21 cellular contexts compared by ENCODE assay signal in genomic region chr5:10253390-10253789, GRCh38. TPM values are rescaled to one million over a fixed set of nuclear protein-coding genes. Genes with fewer than 3 reads are reported as not detected.
DNase-seq lines count a peak whose midpoint lies in the region; ATAC-seq and TF ChIP-seq lines count a peak whose summit lies in the region.
"Had no signal": no experiment of that assay in that cellular context is flagged by ENCODE, and none has a peak within 500 bp of the region (broad histone marks: within the 10 kb centered on the region; RNA-seq: fewer than 3 reads in every experiment).

No MANE protein-coding gene starts in this region.

- TF ChIP-seq RAD21 in neural cell (conservative IDR thresholded peaks at IDR 0.05): no peak

- peak overlapping the region; percentile 34 for H3K4me3 Mint-ChIP-seq in activated CD8-positive, alpha-beta T cell treated with anti-CD3 and anti-CD28 coated beads for 36 hours
- H3K4me3 Mint-ChIP-seq in activated CD8-positive, alpha-beta T cell treated with anti-CD3 and anti-CD28 coated beads, Interleukin-2, amount 10 ng/mL, durations not matched to agents 7 days and 5 days: no peak overlapping the region
- no peak overlapping the region for H3K4me3 Mint-ChIP-seq in GM23338
- peak overlapping the region; percentile 30 for H3K4me3 Mint-ChIP-seq in activated T-helper 1 cell treated with anti-CD3 and anti-CD28 coated beads, Interleukin-12 subunit alpha, Interleukin-12 subunit beta, Interleukin-2, Interleukin-4 antibody, amounts not matched to agents 30 ng/mL and 10 ng/mL and 1 ng/mL, durations not matched to agents 14 hours and 24 hours and 36 hours

- H3K9me2 ChIP-seq in GM23338 (ENCODE audit: insufficient read depth): no peaks in the 10 kb centered on the region
- no peaks in the 10 kb centered on the region for H3K9me2 ChIP-seq in neural cell (ENCODE audit: insufficient read depth, low read length)

- H3K36me3 Mint-ChIP-seq in activated CD8-positive, alpha-beta T cell treated with anti-CD3 and anti-CD28 coated beads for 36 hours (ENCODE audit: low read depth): peaks cover 61% of the 10 kb centered on the region
- H3K36me3 Mint-ChIP-seq in activated CD8-positive, alpha-beta T cell treated with anti-CD3 and anti-CD28 coated beads, Interleukin-2, amount 10 ng/mL, durations not matched to agents 7 days and 5 days (ENCODE audit: low read depth): peaks cover 66% of the 10 kb centered on the region
- H3K36me3 Mint-ChIP-seq in GM23338 (ENCODE audit: low read depth): peaks cover 77% of the 10 kb centered on the region
- peaks cover 48% of the 10 kb centered on the region for H3K36me3 Mint-ChIP-seq in activated T-helper 1 cell treated with anti-CD3 and anti-CD28 coated beads, Interleukin-12 subunit alpha, Interleukin-12 subunit beta, Interleukin-2, Interleukin-4 antibody, amounts not matched to agents 30 ng/mL and 10 ng/mL and 1 ng/mL, durations not matched to agents 14 hours and 24 hours and 36 hours (ENCODE audit: low read depth)

- no peaks in the 10 kb centered on the region for H3K27me3 Mint-ChIP-seq in activated CD8-positive, alpha-beta T cell treated with anti-CD3 and anti-CD28 coated beads for 36 hours
- H3K27me3 Mint-ChIP-seq in activated CD8-positive, alpha-beta T cell treated with anti-CD3 and anti-CD28 coated beads, Interleukin-2, amount 10 ng/mL, durations not matched to agents 7 days and 5 days (ENCODE audit: low read depth): no peaks in the 10 kb centered on the region
- peaks cover 7% of the 10 kb centered on the region for H3K27me3 Mint-ChIP-seq in GM23338 (ENCODE audit: insufficient read depth, low read depth, poor library complexity)
- no peaks in the 10 kb centered on the region for H3K27me3 Mint-ChIP-seq in activated T-helper 1 cell treated with anti-CD3 and anti-CD28 coated beads, Interleukin-12 subunit alpha, Interleukin-12 subunit beta, Interleukin-2, Interleukin-4 antibody, amounts not matched to agents 30 ng/mL and 10 ng/mL and 1 ng/mL, durations not matched to agents 14 hours and 24 hours and 36 hours (ENCODE audit: insufficient read depth)

- H3K27me3 ChIP-seq in GM23338 (ENCODE audit: insufficient read depth) (no peaks in the 10 kb centered on the region), neural cell (ENCODE audit: insufficient read depth, low read depth, low read length) (no peaks in the 10 kb centered on the region)
- H3K27me3 ChIP-seq: neutrophil, upper lobe of left lung had no signal

- H3K27ac ChIP-seq in GM23338 (ENCODE audit: low read depth) (0 out of 2 replicates have a peak overlapping the region, but pooled peaks have one; percentile 11), neural cell (ENCODE audit: low read length) (no peak overlapping the region)
- H3K27ac ChIP-seq: coronary artery, neutrophil, upper lobe of left lung had no signal

- H2AFZ ChIP-seq in GM23338 (no peak overlapping the region), neural cell (ENCODE audit: low read depth, low read length) (no peak overlapping the region)

- no peak overlapping the region for H3K4me3 ChIP-seq in GM23338
- peak overlapping the region; percentile 7 for H3K4me3 ChIP-seq in neural cell (ENCODE audit: low read length)
- H3K4me3 ChIP-seq: coronary artery, smooth muscle cell, upper lobe of left lung had no signal

- no peak for TF ChIP-seq EP300 in neural cell (conservative IDR thresholded peaks at IDR 0.05; ENCODE audit: poor library complexity, severe bottlenecking)

- intact Hi-C loops in activated CD8-positive, alpha-beta T cell treated with anti-CD3 and anti-CD28 coated beads for 36 hours (cut with micrococcal nuclease): loop anchor here (5.0 kb wide), 1 partner anchor 99 kb away; the partner anchor contains the start of gene MARCHF6
- intact Hi-C loops in activated T-helper 1 cell treated with anti-CD3 and anti-CD28 coated beads, Interleukin-12 subunit alpha, Interleukin-12 subunit beta, Interleukin-2, Interleukin-4 antibody, amounts not matched to agents 30 ng/mL and 10 ng/mL and 1 ng/mL, durations not matched to agents 14 hours and 24 hours and 36 hours (cut with micrococcal nuclease): loop anchor here (10.0 kb wide), 1 partner anchor 1799 kb away; no protein-coding TSS in a partner anchor

- peaks cover 60% of the 10 kb centered on the region for H3K4me1 Mint-ChIP-seq in activated CD8-positive, alpha-beta T cell treated with anti-CD3 and anti-CD28 coated beads for 36 hours (ENCODE audit: low read depth)
- peaks cover 49% of the 10 kb centered on the region for H3K4me1 Mint-ChIP-seq in activated CD8-positive, alpha-beta T cell treated with anti-CD3 and anti-CD28 coated beads, Interleukin-2, amount 10 ng/mL, durations not matched to agents 7 days and 5 days (ENCODE audit: low read depth)
- peaks cover 22% of the 10 kb centered on the region for H3K4me1 Mint-ChIP-seq in GM23338
- H3K4me1 Mint-ChIP-seq in activated T-helper 1 cell treated with anti-CD3 and anti-CD28 coated beads, Interleukin-12 subunit alpha, Interleukin-12 subunit beta, Interleukin-2, Interleukin-4 antibody, amounts not matched to agents 30 ng/mL and 10 ng/mL and 1 ng/mL, durations not matched to agents 14 hours and 24 hours and 36 hours (ENCODE audit: low read depth): peaks cover 51% of the 10 kb centered on the region

- H3K79me2 ChIP-seq in GM23338 (replicated peaks; ENCODE audit: insufficient read depth) (peaks cover 92% of the 10 kb centered on the region), neural cell (replicated peaks; ENCODE audit: insufficient read depth, low read length) (peaks cover 48% of the 10 kb centered on the region)

- no peak overlapping the region for H3K9ac ChIP-seq in neural cell (ENCODE audit: low read length)

- no peaks in the 10 kb centered on the region for H3K9me3 ChIP-seq in neural cell (ENCODE audit: low read length)
- H3K9me3 ChIP-seq: neutrophil, upper lobe of left lung had no signal

- in situ Hi-C loops in G401 (cut with HindIII; ENCODE audit: low sequenced_read_pairs): no loop called here

- H3K4me1 ChIP-seq in GM23338 (ENCODE audit: insufficient read depth): peaks cover 16% of the 10 kb centered on the region

- H3K4me2 ChIP-seq in GM23338 (no peak overlapping the region), neural cell (ENCODE audit: low read length) (no peak overlapping the region)
- H3K4me2 ChIP-seq: smooth muscle cell had no signal

- H3F3A ChIP-seq in GM23338 (replicated peaks; ENCODE audit: low read depth): peaks cover 10% of the 10 kb centered on the region; the same call in 1 of the 2 replicates
- H3F3A ChIP-seq in neural cell (ENCODE audit: insufficient read depth, low read length, poor library complexity, severe bottlenecking): no peaks in the 10 kb centered on the region

- no peaks in the 10 kb centered on the region for H3K9me3 Mint-ChIP-seq in activated CD8-positive, alpha-beta T cell treated with anti-CD3 and anti-CD28 coated beads for 36 hours
- H3K9me3 Mint-ChIP-seq in activated CD8-positive, alpha-beta T cell treated with anti-CD3 and anti-CD28 coated beads, Interleukin-2, amount 10 ng/mL, durations not matched to agents 7 days and 5 days (ENCODE audit: insufficient read depth): no peaks in the 10 kb centered on the region
- no peaks in the 10 kb centered on the region; the same call in 2 of the 3 replicates for H3K9me3 Mint-ChIP-seq in GM23338
- H3K9me3 Mint-ChIP-seq in activated T-helper 1 cell treated with anti-CD3 and anti-CD28 coated beads, Interleukin-12 subunit alpha, Interleukin-12 subunit beta, Interleukin-2, Interleukin-4 antibody, amounts not matched to agents 30 ng/mL and 10 ng/mL and 1 ng/mL, durations not matched to agents 14 hours and 24 hours and 36 hours: no peaks in the 10 kb centered on the region
- H3K9me3 Mint-ChIP-seq: IgD-negative memory B cell had no signal

- POLR2A ChIA-PET in activated CD8-positive, alpha-beta T cell treated with anti-CD3 and anti-CD28 coated beads for 36 hours (lab: Charles Lee): interaction anchor here (0.6 to 1.5 kb wide), 2 partner anchors 9 to 21 kb away, joined by 3 to 5 read pairs; no protein-coding TSS in a partner anchor
- POLR2A ChIA-PET in activated CD8-positive, alpha-beta T cell treated with anti-CD3 and anti-CD28 coated beads, Interleukin-2, amount 10 ng/mL, durations not matched to agents 7 days and 5 days (lab: Charles Lee): interaction anchor here (0.7 kb wide), 1 partner anchor 204 kb away, joined by 3 read pairs; no protein-coding TSS in a partner anchor

- peak overlapping the region; percentile 81 for H3K27ac Mint-ChIP-seq in activated CD8-positive, alpha-beta T cell treated with anti-CD3 and anti-CD28 coated beads for 36 hours
- no peak overlapping the region for H3K27ac Mint-ChIP-seq in activated CD8-positive, alpha-beta T cell treated with anti-CD3 and anti-CD28 coated beads, Interleukin-2, amount 10 ng/mL, durations not matched to agents 7 days and 5 days
- no peak overlapping the region for H3K27ac Mint-ChIP-seq in GM23338
- H3K27ac Mint-ChIP-seq in activated T-helper 1 cell treated with anti-CD3 and anti-CD28 coated beads, Interleukin-12 subunit alpha, Interleukin-12 subunit beta, Interleukin-2, Interleukin-4 antibody, amounts not matched to agents 30 ng/mL and 10 ng/mL and 1 ng/mL, durations not matched to agents 14 hours and 24 hours and 36 hours: no peak overlapping the region
- H3K27ac Mint-ChIP-seq: IgD-negative memory B cell had no signal

- ATAC-seq in activated CD8-positive, alpha-beta T cell treated with anti-CD3 and anti-CD28 coated beads for 36 hours: no peak
- no peak for ATAC-seq in activated CD8-positive, alpha-beta T cell treated with anti-CD3 and anti-CD28 coated beads, Interleukin-2, amount 10 ng/mL, durations not matched to agents 7 days and 5 days
- no peak for ATAC-seq in GM23338
- ATAC-seq in esophagus mucosa: no peak

- DNase-seq in activated CD8-positive, alpha-beta T cell treated with anti-CD3 and anti-CD28 coated beads for 36 hours: no peak
- no peak for DNase-seq in activated CD8-positive, alpha-beta T cell treated with anti-CD3 and anti-CD28 coated beads, Interleukin-2, amount 10 ng/mL, durations not matched to agents 7 days and 5 days
- DNase-seq in GM23338 (ENCODE audit: low spot score): no peak
- DNase-seq in activated T-helper 1 cell treated with anti-CD3 and anti-CD28 coated beads, Interleukin-12 subunit alpha, Interleukin-12 subunit beta, Interleukin-2, Interleukin-4 antibody, amounts not matched to agents 30 ng/mL and 10 ng/mL and 1 ng/mL, durations not matched to agents 14 hours and 24 hours and 36 hours (ENCODE audit: low spot score): no peak
- no peak for DNase-seq in stimulated activated CD4-positive, alpha-beta T cell treated with anti-CD3 and anti-CD28 coated beads, Interleukin-4, amount 100 ng/mL, for 4 hours
- DNase-seq in G401 (ENCODE audit: low spot score): no peak
- DNase-seq: activated CD4-positive, CD25-positive, alpha-beta regulatory T cell treated with anti-CD3 and anti-CD28 coated beads, Interleukin-2, amount 50 U/mL, for 72 hours; GOT3; kidney; MM.1S; NCI-H1436 treated with DMSO at 0.1 percent for 48 hours; NCI-H2171; NCI-H526; stimulated activated CD4-positive, alpha-beta T cell treated with anti-CD3 and anti-CD28 coated beads, Interleukin-4, amount 100 ng/mL, for 1 hour; upper lobe of left lung had no signal

- TF ChIP-seq CTCF in activated CD8-positive, alpha-beta T cell treated with anti-CD3 and anti-CD28 coated beads for 36 hours (IDR thresholded peaks at IDR 0.05): no peak
- no peak for TF ChIP-seq CTCF in GM23338 (conservative IDR thresholded peaks at IDR 0.05; ENCODE audit: low read depth in 2 of 2)
- TF ChIP-seq CTCF in neural cell (IDR thresholded peaks at IDR 0.05; ENCODE audit: poor library complexity, severe bottlenecking): no peak

- H4K20me1 ChIP-seq in GM23338 (replicated peaks; ENCODE audit: insufficient read depth) (peaks cover 64% of the 10 kb centered on the region), neural cell (ENCODE audit: insufficient read depth) (no peaks in the 10 kb centered on the region)

- CTCF ChIA-PET in activated CD8-positive, alpha-beta T cell treated with anti-CD3 and anti-CD28 coated beads for 36 hours (lab: Charles Lee): no interaction called here
- CTCF ChIA-PET in activated CD8-positive, alpha-beta T cell treated with anti-CD3 and anti-CD28 coated beads, Interleukin-2, amount 10 ng/mL, durations not matched to agents 7 days and 5 days (lab: Charles Lee): interaction anchor here (0.6 to 1.4 kb wide), 3 partner anchors 10 to 374 kb away, joined by 3 read pairs; no protein-coding TSS in a partner anchor

- H3K36me3 ChIP-seq in GM23338 (ENCODE audit: insufficient read depth) (peaks cover 52% of the 10 kb centered on the region), neural cell (ENCODE audit: insufficient read depth, low read length) (peaks cover 12% of the 10 kb centered on the region)

RNA-seq across cellular contexts. Expression of gene CCT5, which starts 3.3 kb away (rescaled TPM):
- total RNA-seq in activated CD8-positive, alpha-beta T cell treated with anti-CD3 and anti-CD28 coated beads for 36 hours: 100 to 1,000 TPM; 461 to 481 TPM
- total RNA-seq in activated CD8-positive, alpha-beta T cell treated with anti-CD3 and anti-CD28 coated beads, Interleukin-2, amount 10 ng/mL, durations not matched to agents 7 days and 5 days: 100 to 1,000 TPM; 319 to 322 TPM
- total RNA-seq in GM23338 (2014; rRNA removed; shearing (Covaris generic)): 604 and 661 TPM in 2 replicates
- polyA plus RNA-seq in GM23338 (2016; fragmentation: Nextera tagmentation; extraction: Ambion mirVana) (576 and 627 TPM in 2 replicates), neural cell (389 and 455 TPM in 2 replicates)
- total RNA-seq in activated T-helper 1 cell treated with anti-CD3 and anti-CD28 coated beads, Interleukin-12 subunit alpha, Interleukin-12 subunit beta, Interleukin-2, Interleukin-4 antibody, amounts not matched to agents 30 ng/mL and 10 ng/mL and 1 ng/mL, durations not matched to agents 14 hours and 24 hours and 36 hours: 511 and 512 TPM in 2 replicates
- polyA minus RNA-seq in neural cell: 310 and 355 TPM in 2 replicates
- 159 TPM for total RNA-seq in esophagus mucosa
- total RNA-seq in G401 (2014; rRNA removed; shearing (Covaris generic)): 735 and 956 TPM in 2 replicates

RNA-seq across cellular contexts. Expression of gene ATPSCKMT, which starts 3.7 kb away (rescaled TPM):
- 10 to 100 TPM; 16.6 to 20.8 TPM for total RNA-seq in activated CD8-positive, alpha-beta T cell treated with anti-CD3 and anti-CD28 coated beads for 36 hours
- 10 to 100 TPM; 18.1 to 21.1 TPM for total RNA-seq in activated CD8-positive, alpha-beta T cell treated with anti-CD3 and anti-CD28 coated beads, Interleukin-2, amount 10 ng/mL, durations not matched to agents 7 days and 5 days
- total RNA-seq in GM23338 (2014; rRNA removed; shearing (Covaris generic)): 19.3 and 22.9 TPM in 2 replicates
- polyA plus RNA-seq in GM23338 (2016; fragmentation: Nextera tagmentation; extraction: Ambion mirVana): 8.9 and 10.0 TPM in 2 replicates
- total RNA-seq in activated T-helper 1 cell treated with anti-CD3 and anti-CD28 coated beads, Interleukin-12 subunit alpha, Interleukin-12 subunit beta, Interleukin-2, Interleukin-4 antibody, amounts not matched to agents 30 ng/mL and 10 ng/mL and 1 ng/mL, durations not matched to agents 14 hours and 24 hours and 36 hours: 25.1 and 30.4 TPM in 2 replicates
- polyA plus RNA-seq in neural cell: 69.5 and 72.9 TPM in 2 replicates
- polyA minus RNA-seq in neural cell: 59.4 and 65.4 TPM in 2 replicates
- total RNA-seq in esophagus mucosa: 9.6 TPM
- 35.0 and 37.4 TPM in 2 replicates for total RNA-seq in G401 (2014; rRNA removed; shearing (Covaris generic))

RNA-seq across cellular contexts. Expression of gene CMBL, which starts 54.3 kb away (rescaled TPM):
- 1 to 10 TPM; 1.2 to 1.4 TPM for total RNA-seq in activated CD8-positive, alpha-beta T cell treated with anti-CD3 and anti-CD28 coated beads for 36 hours
- 1 to 10 TPM; 1.6 to 1.9 TPM for total RNA-seq in activated CD8-positive, alpha-beta T cell treated with anti-CD3 and anti-CD28 coated beads, Interleukin-2, amount 10 ng/mL, durations not matched to agents 7 days and 5 days
- total RNA-seq in GM23338 (2014; rRNA removed; shearing (Covaris generic)): 13.2 and 23.3 TPM in 2 replicates
- polyA plus RNA-seq in GM23338 (2016; fragmentation: Nextera tagmentation; extraction: Ambion mirVana): 23.5 and 24.1 TPM in 2 replicates
- total RNA-seq in activated T-helper 1 cell treated with anti-CD3 and anti-CD28 coated beads, Interleukin-12 subunit alpha, Interleukin-12 subunit beta, Interleukin-2, Interleukin-4 antibody, amounts not matched to agents 30 ng/mL and 10 ng/mL and 1 ng/mL, durations not matched to agents 14 hours and 24 hours and 36 hours: 0.20 and 0.29 TPM in 2 replicates
- polyA plus RNA-seq in neural cell: 0.58 and 1.1 TPM in 2 replicates
- 1.4 and 2.9 TPM in 2 replicates for polyA minus RNA-seq in neural cell
- total RNA-seq in esophagus mucosa: 4.5 TPM
- 8.3 and 14.6 TPM in 2 replicates for total RNA-seq in G401 (2014; rRNA removed; shearing (Covaris generic))
- polyA plus RNA-seq: IgD-negative memory B cell had no signal

Comparison
In these comparisons a context has a peak if more than half of its experiments do, and no peak if none do; other contexts are left out.
1. H3K4me3 Mint-ChIP-seq: peak in activated CD8-positive, alpha-beta T cell treated with anti-CD3 and anti-CD28 coated beads for 36 hours (single experiment) and activated T-helper 1 cell treated with anti-CD3 and anti-CD28 coated beads, Interleukin-12 subunit alpha, Interleukin-12 subunit beta, Interleukin-2, Interleukin-4 antibody, amounts not matched to agents 30 ng/mL and 10 ng/mL and 1 ng/mL, durations not matched to agents 14 hours and 24 hours and 36 hours (single experiment); none in activated CD8-positive, alpha-beta T cell treated with anti-CD3 and anti-CD28 coated beads, Interleukin-2, amount 10 ng/mL, durations not matched to agents 7 days and 5 days (single experiment) and GM23338 (single experiment).